31 cellular contexts compared by ENCODE assay signal in genomic region chr12:53147653-53148052, GRCh38. TPM values are rescaled to one million over a fixed set of nuclear protein-coding genes. Genes with fewer than 3 reads are reported as not detected.
"Had no signal": no experiment of that assay in that cellular context is flagged by ENCODE, and none has a peak within 500 bp of the region (broad histone marks: within the 10 kb centered on the region; RNA-seq: fewer than 3 reads in every experiment).

No MANE protein-coding gene starts in this region.

- ATAC-seq: activated CD8-positive, alpha-beta memory T cell treated with anti-CD3 and anti-CD28 coated beads, Interleukin-2, amount 10 ng/mL, durations not matched to agents 7 days and 5 days; activated CD8-positive, alpha-beta T cell treated with anti-CD3 and anti-CD28 coated beads, Interleukin-2, amount 10 ng/mL, durations not matched to agents 7 days and 5 days; activated naive CD8-positive, alpha-beta T cell treated with anti-CD3 and anti-CD28 coated beads, Interleukin-2, amount 50 U/mL, for 24 hours; WTC11 had no signal

- H3K27ac ChIP-seq: cardiac muscle cell, WERI-Rb-1 had no signal

- H3K9me3 ChIP-seq: ascending aorta had no signal

- DNase-seq: activated CD4-positive, alpha-beta memory T cell treated with anti-CD3 and anti-CD28 coated beads, Interleukin-2, amount 10 ng/mL, durations not matched to agents 7 days and 5 days; activated CD4-positive, alpha-beta T cell treated with anti-CD3 and anti-CD28 coated beads for 48 hours; activated CD4-positive, alpha-beta T cell treated with anti-CD3 and anti-CD28 coated beads, Interleukin-2, amount 10 ng/mL, durations not matched to agents 7 days and 5 days; activated CD4-positive, alpha-beta T cell treated with anti-CD3 and anti-CD28 coated beads, Interleukin-2, amount 50 U/mL, for 48 hours; activated CD4-positive, CD25-positive, alpha-beta regulatory T cell; activated CD4-positive, CD25-positive, alpha-beta regulatory T cell treated with anti-CD3 and anti-CD28 coated beads, Interleukin-2, amount 50 U/mL, for 72 hours; activated CD8-positive, alpha-beta memory T cell treated with anti-CD3 and anti-CD28 coated beads for 24 hours; activated CD8-positive, alpha-beta memory T cell treated with anti-CD3 and anti-CD28 coated beads, Interleukin-2, amount 10 ng/mL, durations not matched to agents 7 days and 5 days; activated CD8-positive, alpha-beta memory T cell treated with anti-CD3 and anti-CD28 coated beads, Interleukin-2, amount 50 U/mL, for 48 hours; activated CD8-positive, alpha-beta T cell treated with anti-CD3 and anti-CD28 coated beads, Interleukin-2, amount 10 ng/mL, durations not matched to agents 7 days and 5 days; activated effector memory CD4-positive, alpha-beta T cell treated with Interleukin-2 at 50 U/mL for 16 hours; activated gamma-delta T cell; activated naive CD4-positive, alpha-beta T cell treated with anti-CD3 and anti-CD28 coated beads, Interleukin-2, amount 10 ng/mL, durations not matched to agents 7 days and 5 days; activated naive CD4-positive, alpha-beta T cell treated with Interleukin-2 at 50 U/mL for 16 hours; activated naive CD8-positive, alpha-beta T cell treated with anti-CD3 and anti-CD28 coated beads, Interleukin-2, amount 10 ng/mL, durations not matched to agents 7 days and 5 days; activated naive CD8-positive, alpha-beta T cell treated with anti-CD3 and anti-CD28 coated beads, Interleukin-2, amount 50 U/mL, for 24 hours; activated T-cell treated with anti-CD3 and anti-CD28 coated beads, Interleukin-2, amount 50 U/mL, for 24 hours; activated T-cell treated with anti-CD3 and anti-CD28 coated beads, Interleukin-2, amount 50 U/mL, for 48 hours; amygdala; anterior cingulate cortex; caudate nucleus; cerebellar nuclear complex; T-helper 1 cell; T-helper 2 cell; T-helper 9 cell; WERI-Rb-1 had no signal

- FAIRE-seq: bronchial epithelial cell had no signal

- H3K36me3 ChIP-seq: ascending aorta, cardiac muscle cell, WERI-Rb-1 had no signal

- H3K4me3 ChIP-seq: ascending aorta, cardiac muscle cell had no signal

- H3K27me3 ChIP-seq: ascending aorta, cardiac muscle cell had no signal

RNA-seq across cellular contexts. Expression of gene SOAT2, which starts 44.4 kb away (rescaled TPM):
- total RNA-seq: activated T-helper 2 cell treated with anti-CD3 and anti-CD28 coated beads, Interferon-gamma antibody, Interleukin-2, Interleukin-4, amounts not matched to agents 10 μg/mL and 5 μg/mL and 100 μg/mL, durations not matched to agents 14 hours and 24 hours and 36 hours; ascending aorta; bronchial epithelial cell; WTC11 had no signal

RNA-seq across cellular contexts. Expression of gene IGFBP6, which starts 50.2 kb away (rescaled TPM):
- total RNA-seq: activated T-helper 2 cell treated with anti-CD3 and anti-CD28 coated beads, Interferon-gamma antibody, Interleukin-2, Interleukin-4, amounts not matched to agents 10 μg/mL and 5 μg/mL and 100 μg/mL, durations not matched to agents 14 hours and 24 hours and 36 hours had no signal
